In genomic region chr2:235005603-235006259, GRCh38 we compare ENCODE assay signal across 10 cellular contexts. TPM values are rescaled to one million over a fixed set of nuclear protein-coding genes. Genes with fewer than 3 reads are reported as not detected.
DNase-seq lines count a peak whose midpoint lies in the region; ATAC-seq and TF ChIP-seq lines count a peak whose summit lies in the region.
"Had no signal": no experiment of that assay in that cellular context is flagged by ENCODE, and none has a peak within 500 bp of the region (broad histone marks: within the 10 kb centered on the region; RNA-seq: fewer than 3 reads in every experiment).

No MANE protein-coding gene starts in this region.

- H3K4me3 ChIP-seq in HUES64 (ENCODE audit: low read length): no peak overlapping the region
- H3K4me3 ChIP-seq in iPS-18a (ENCODE audit: low read length): no peak overlapping the region
- no peak overlapping the region for H3K4me3 ChIP-seq in gastrocnemius medialis
- H3K4me3 ChIP-seq: tibial nerve had no signal

- H3K27me3 ChIP-seq in HUES64 (ENCODE audit: insufficient read depth, low read length) (no peaks in the 10 kb centered on the region), iPS-18a (ENCODE audit: control insufficient read depth, insufficient read depth, low read length) (no peaks in the 10 kb centered on the region), gastrocnemius medialis (no peaks in the 10 kb centered on the region)
- H3K27me3 ChIP-seq: tibial nerve had no signal

- ATAC-seq in gastrocnemius medialis (peak; percentile 65 to 70), HG03045 (IDR thresholded peaks at IDR 0.05; ENCODE audit: unreplicated experiment) (no peak), HG03457 (IDR thresholded peaks at IDR 0.05; ENCODE audit: unreplicated experiment) (no peak)

- 23% methylated on average over 20 of the region's 20 CpGs for WGBS in HUES64

- POLR2A ChIA-PET in GM10248 (lab: Yijun Ruan, JAX): no interaction called here

- intact Hi-C loops in gastrocnemius medialis (cut with DNase I; ENCODE audit: low total_unique reads): loop anchor here (1.0 to 5.0 kb wide), 2 partner anchors 51 to 53 kb away; partner anchors contain the start of gene SH3BP4

- H3K4me1 ChIP-seq in HUES64 (ENCODE audit: insufficient read depth, low read length) (peaks cover 31% of the 10 kb centered on the region), iPS-18a (ENCODE audit: control insufficient read depth, low read depth, low read length) (peaks cover 20% of the 10 kb centered on the region), gastrocnemius medialis (peaks cover 37 to 54% of the 10 kb centered on the region in 2 donors)

- no peaks in the 10 kb centered on the region for H3K9me3 ChIP-seq in HUES64 (ENCODE audit: insufficient read depth, low read depth, low read length)
- no peaks in the 10 kb centered on the region for H3K9me3 ChIP-seq in iPS-18a (ENCODE audit: control insufficient read depth, low read depth, low read length)
- H3K9me3 ChIP-seq in gastrocnemius medialis: no peaks in the 10 kb centered on the region
- H3K9me3 ChIP-seq: tibial nerve had no signal

- H3K27ac ChIP-seq in HUES64 (ENCODE audit: low read depth, low read length) (peak overlapping the region; percentile 77), iPS-18a (ENCODE audit: low read length) (peak overlapping the region; percentile 67), gastrocnemius medialis (peak overlapping the region; percentile 31 to 75 (median 58))
- H3K27ac ChIP-seq: tibial nerve had no signal

- peak; percentile 19 to 44 (median 31) for TF ChIP-seq CTCF in gastrocnemius medialis (IDR thresholded peaks at IDR 0.05 in 4 of 5, conservative IDR thresholded peaks at IDR 0.05 in 1 of 5)
- no peak for TF ChIP-seq CTCF in GM10248 (IDR thresholded peaks at IDR 0.05; ENCODE audit: control extremely low read depth, extremely low read depth, low read depth, missing control alignments)

- TF ChIP-seq POLR2A in gastrocnemius medialis (IDR thresholded peaks at IDR 0.05): no peak

- H3K36me3 ChIP-seq in HUES64 (ENCODE audit: insufficient read depth, low read length) (0 out of 2 replicates have a peak, but pooled peaks cover 6% of the 10 kb centered on the region), iPS-18a (ENCODE audit: control insufficient read depth, low read depth, low read length) (no peaks in the 10 kb centered on the region), gastrocnemius medialis (no peaks in the 10 kb centered on the region)
- H3K36me3 ChIP-seq: tibial nerve had no signal

- in situ Hi-C loops in gastrocnemius medialis (cut with MboI; ENCODE audit: low sequenced_read_pairs in 4 of 4): no loop called here

- peak overlapping the region; percentile 53 for H3K9ac ChIP-seq in HUES64 (ENCODE audit: low read depth, low read length)
- H3K9ac ChIP-seq in iPS-18a (ENCODE audit: low read length): peak overlapping the region; percentile 54

- DNase-seq in anterior cingulate cortex (lab: John Stamatoyannopoulos, UW) (peak in 53 of 58 donors; percentile 12 to 87 (median 60)), gastrocnemius medialis (peak; percentile 69 to 91), HPDE6-E6E7 (ENCODE audit: extremely low spot score) (no peak), GM10248 (ENCODE audit: extremely low spot score) (no peak)
- DNase-seq: cortex of kidney had no signal

- CTCF ChIA-PET in GM10248 (lab: Yijun Ruan, JAX): no interaction called here

RNA-seq across cellular contexts. Expression of gene SH3BP4, which starts 53.9 kb away (rescaled TPM):
- polyA plus RNA-seq in HUES64 (2013, experiment 1 of 2): 26.2 TPM
- 29.3 TPM for polyA plus RNA-seq in HUES64 (2013, experiment 2 of 2)
- 10 to 100 TPM; 10.2 to 36.9 (median 15.9) TPM for total RNA-seq in gastrocnemius medialis

Comparison
In these comparisons a context has a peak if more than half of its experiments do, and no peak if none do; other contexts are left out.
1. DNase-seq: peak in anterior cingulate cortex (53 of 58) and gastrocnemius medialis (2 of 2); none in HPDE6-E6E7 (single experiment) and GM10248 (single experiment).
2. ATAC-seq: peak in gastrocnemius medialis (2 of 2); none in HG03045 (single experiment) and HG03457 (single experiment).
3. Peak in every context shown above with its lines, with median percentiles within 50 percentile points of each other: H3K27ac ChIP-seq.